11 cellular contexts compared by ENCODE assay signal in the genomic region with DNA sequence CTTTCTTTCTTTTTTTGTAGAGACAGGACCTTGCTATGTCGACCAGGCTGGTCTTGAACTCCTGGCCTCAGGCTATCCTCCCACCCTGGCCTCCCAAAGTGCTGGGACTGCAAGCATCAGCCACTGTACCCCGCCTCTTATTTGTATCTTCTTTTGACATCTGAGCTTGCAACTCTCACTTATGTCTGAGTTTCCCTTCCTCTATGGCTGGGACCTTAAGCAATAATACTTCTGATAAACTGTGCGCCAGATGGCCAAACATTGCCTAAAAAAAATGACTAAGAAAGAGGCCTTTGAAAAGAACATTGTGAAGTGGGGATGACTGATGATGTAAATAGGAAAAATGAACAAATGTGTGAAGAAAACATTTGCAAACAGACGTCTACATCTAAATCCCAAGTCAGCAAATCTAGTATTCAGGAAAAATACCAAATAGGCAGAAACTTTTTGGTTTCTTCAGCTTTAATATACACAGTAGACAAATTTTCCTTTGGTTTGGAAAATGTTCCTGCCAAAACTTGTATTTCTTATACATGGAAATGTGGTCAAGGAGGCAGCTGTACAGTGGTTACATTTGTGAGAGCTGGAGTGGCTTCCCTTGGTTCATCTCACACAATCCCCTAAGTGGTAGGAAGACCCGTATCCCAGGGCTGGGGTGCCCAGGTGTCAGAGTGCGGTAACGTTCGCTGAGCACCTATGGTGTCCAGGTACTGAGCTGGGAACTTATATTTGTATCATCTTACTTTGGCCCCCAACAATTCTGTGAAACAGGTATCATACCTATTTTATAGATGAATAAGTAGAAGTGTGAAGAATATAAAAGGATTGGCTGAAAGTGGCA. TPM values are rescaled to one million over a fixed set of nuclear protein-coding genes. Genes with fewer than 3 reads are reported as not detected.
A peak's percentile ranks its signal among the peaks of the same experiment; 100 is the strongest.
DNase-seq lines count a peak whose midpoint lies in the region; ATAC-seq and TF ChIP-seq lines count a peak whose summit lies in the region.
"Had no signal": no experiment of that assay in that cellular context is flagged by ENCODE, and none has a peak within 500 bp of the region (broad histone marks: within the 10 kb centered on the region; RNA-seq: fewer than 3 reads in every experiment).

No MANE protein-coding gene starts in this region.

- no peak for TF ChIP-seq POLR2A in transverse colon (IDR thresholded peaks at IDR 0.05)

- no peak for TF ChIP-seq CTCF in transverse colon (IDR thresholded peaks at IDR 0.05)

- DNase-seq in SKM-1 treated with dmso at 0.1 percent for 144 hours (lab: John Stamatoyannopoulos, UW; ENCODE audit: unreplicated experiment) (peak; percentile 68), SKM-1 (lab: John Stamatoyannopoulos, UW; ENCODE audit: unreplicated experiment) (no peak), OCI-M1 (lab: John Stamatoyannopoulos, UW) (peak; percentile 19), left cardiac atrium (no peak), transverse colon (no peak), DMS153 (lab: John Stamatoyannopoulos, UW) (no peak)
- DNase-seq: central memory CD4-positive, alpha-beta T cell; NCI-H2227 treated with DMSO at 0.1 percent for 48 hours had no signal

- H3K27ac ChIP-seq in transverse colon: peak overlapping the region in 2 of 4 donors; percentile 29 to 37
- H3K27ac ChIP-seq: RWPE1 had no signal

- WGBS in transverse colon (ENCODE audit: low coverage in 1 of 2), 2 donors: 69 to 72% methylated on average over 7 to 8 of the region's 8 CpGs

- H3K36me3 ChIP-seq in transverse colon: no peaks in the 10 kb centered on the region

- TF ChIP-seq EP300 in transverse colon (IDR thresholded peaks at IDR 0.05; ENCODE audit: low read depth): peak; percentile 22

- intact Hi-C loops in left cardiac atrium (cut with DNase I): no loop called here
- intact Hi-C loops in transverse colon (cut with DNase I; ENCODE audit: low total_unique reads): no loop called here

- ATAC-seq in left cardiac atrium (peak; percentile 12 to 60), HG03439 (IDR thresholded peaks at IDR 0.05; ENCODE audit: unreplicated experiment) (no peak), HG03108 (IDR thresholded peaks at IDR 0.05; ENCODE audit: unreplicated experiment) (no peak)

- H3K4me1 ChIP-seq in transverse colon: peaks cover 8 to 23% (median 14%) of the 10 kb centered on the region in 4 donors

- H3K9me3 ChIP-seq in transverse colon: no peaks in the 10 kb centered on the region

- H3K4me3 ChIP-seq in transverse colon: no peak overlapping the region

- no peaks in the 10 kb centered on the region for H3K27me3 ChIP-seq in transverse colon

- in situ Hi-C loops in transverse colon (cut with MboI; ENCODE audit: low pct_ligation_motif_present in 1 of 4, low pct_unique_long_range_greater_than_20kb in 1 of 4, low sequenced_read_pairs in 3 of 4): no loop called here

RNA-seq across cellular contexts. Expression of gene TFRC, which starts 11.6 kb away (rescaled TPM):
- total RNA-seq in left cardiac atrium (100 to 1,000 TPM in 1 of 2 donors, 10 to 100 TPM in 1; 63.7 to 256 TPM), transverse colon (100 to 1,000 TPM; 117 to 404 (median 181) TPM)

Comparison
In these comparisons a context has a peak if more than half of its experiments do, and no peak if none do; other contexts are left out.
1. DNase-seq: peak in SKM-1 treated with dmso at 0.1 percent for 144 hours (single experiment) and OCI-M1 (single experiment); none in SKM-1 (single experiment), left cardiac atrium (single experiment), transverse colon (single experiment) and DMS153 (single experiment).
2. ATAC-seq: peak in left cardiac atrium (2 of 2); none in HG03439 (single experiment) and HG03108 (single experiment).